ENCODE assay signal across 13 cellular contexts in genomic region chr2:197300139-197300538, GRCh38. TPM values are rescaled to one million over a fixed set of nuclear protein-coding genes. Genes with fewer than 3 reads are reported as not detected.
DNase-seq lines count a peak whose midpoint lies in the region; ATAC-seq, FAIRE-seq and TF ChIP-seq lines count a peak whose summit lies in the region.
"Had no signal": no experiment of that assay in that cellular context is flagged by ENCODE, and none has a peak within 500 bp of the region (broad histone marks: within the 10 kb centered on the region; RNA-seq: fewer than 3 reads in every experiment).

No MANE protein-coding gene starts in this region.

- 15% methylated on average over 2 of the region's 2 CpGs for WGBS in GM12878 (ENCODE audit: insufficient coverage, insufficient replicate concordance, low lambda C conversion rate, missing lambda C conversion rate)

- RAD21 ChIA-PET in GM12878 (lab: Charles Lee; ENCODE audit: unreplicated experiment): interaction anchor here (1.0 to 20.1 kb wide), 5 partner anchors 6 to 88 kb away, joined by 3 to 408 read pairs (median 4); partner anchors contain the start of gene ANKRD44

- no peak for ATAC-seq in PC-3
- no peak for ATAC-seq in GM12878
- ATAC-seq in natural killer cell treated with Interleukin-12 subunit alpha and Interleukin-12 subunit beta and Interleukin-15 and Interleukin-18, amount 100 ng/mL, for 72 hours: no peak
- no peak for ATAC-seq in sciatic nerve
- ATAC-seq in HG03571 (IDR thresholded peaks at IDR 0.05; ENCODE audit: unreplicated experiment): no peak

- H3K4me3 Mint-ChIP-seq in activated T-cell treated with anti-CD3 and anti-CD28 coated beads, Interleukin-2, amount 50 U/mL, for 24 hours: no peak overlapping the region
- peak overlapping the region; percentile 77 for H3K4me3 Mint-ChIP-seq in natural killer cell treated with Interleukin-12 subunit alpha and Interleukin-12 subunit beta and Interleukin-15 and Interleukin-18, amount 100 ng/mL, for 72 hours

- SMC1A ChIA-PET in GM12878 (lab: Charles Lee; ENCODE audit: uncharacterized antibody, unreplicated experiment): interaction anchor here (0.7 to 20.5 kb wide), 11 partner anchors 6 to 102 kb away, joined by 3 to 433 read pairs (median 6); no protein-coding TSS in a partner anchor

- H3K9me2 ChIP-seq in PC-3 (replicated peaks; ENCODE audit: low read length): no peaks in the 10 kb centered on the region

- DNase-seq in activated T-cell treated with anti-CD3 and anti-CD28 coated beads, Interleukin-2, amount 50 U/mL, for 24 hours: no peak
- DNase-seq in activated T-cell treated with anti-CD3 and anti-CD28 coated beads for 4 hours (no peak), PC-3 (peak; percentile 75), GM12878 (ENCODE audit: low read depth, low spot score) (no peak), sciatic nerve (ENCODE audit: low spot score) (no peak), superior temporal gyrus (ENCODE audit: extremely low spot score) (no peak)
- no peak for DNase-seq in natural killer cell treated with Interleukin-12 subunit alpha and Interleukin-12 subunit beta and Interleukin-15 and Interleukin-18, amount 100 ng/mL, for 72 hours (ENCODE audit: low spot score)
- DNase-seq: GF-D8, KBM-7, NCI-H1092 treated with DMSO at 0.1 percent for 48 hours, NCI-H2171, NCI-H82 had no signal

- POLR2A ChIA-PET in PC-3 (lab: Charles Lee; ENCODE audit: unreplicated experiment) (no interaction called here), GM12878 (lab: Charles Lee) (interaction anchor here (0.6 to 2.6 kb wide), 6 partner anchors 9 to 589 kb away, joined by 3 to 9 read pairs (median 5); no protein-coding TSS in a partner anchor)

- H3K27me3 ChIP-seq in PC-3 (ENCODE audit: low read length): no peaks in the 10 kb centered on the region
- no peaks in the 10 kb centered on the region for H3K27me3 ChIP-seq in GM12878 (replicated peaks in 1 of 2; ENCODE audit: control insufficient read depth in 2 of 2, insufficient read depth in 2 of 2, low read length in 1 of 2)

- H3K79me2 ChIP-seq in PC-3 (ENCODE audit: low read length): no peaks in the 10 kb centered on the region
- H3K79me2 ChIP-seq in GM12878 (ENCODE audit: control insufficient read depth, insufficient read depth, low read length): peaks cover 100% of the 10 kb centered on the region

- no peak overlapping the region for H3K9ac ChIP-seq in PC-3 (ENCODE audit: low read length)
- H3K9ac ChIP-seq in GM12878 (ENCODE audit: control insufficient read depth, insufficient read depth, low read length): no peak overlapping the region

- H4K20me1 ChIP-seq in PC-3 (ENCODE audit: low read length) (no peaks in the 10 kb centered on the region), GM12878 (ENCODE audit: control insufficient read depth, insufficient read depth) (no peaks in the 10 kb centered on the region)

- H3K4me3 ChIP-seq in PC-3 (ENCODE audit: low read length) (no peak overlapping the region), GM12878 (no peak overlapping the region)

- no peaks in the 10 kb centered on the region for H3K9me3 Mint-ChIP-seq in activated T-cell treated with anti-CD3 and anti-CD28 coated beads, Interleukin-2, amount 50 U/mL, for 24 hours
- peaks cover 7% of the 10 kb centered on the region for H3K9me3 Mint-ChIP-seq in natural killer cell treated with Interleukin-12 subunit alpha and Interleukin-12 subunit beta and Interleukin-15 and Interleukin-18, amount 100 ng/mL, for 72 hours

- TF ChIP-seq EP300 in GM12878 (IDR thresholded peaks at IDR 0.05; ENCODE audit: borderline replicate concordance in 1 of 2, control insufficient read depth in 1 of 2, low read depth in 2 of 2, low read length in 2 of 2): no peak

- no peaks in the 10 kb centered on the region for H3F3A ChIP-seq in PC-3 (ENCODE audit: low read length, unreplicated experiment)

- peaks cover 96% of the 10 kb centered on the region for H3K4me1 Mint-ChIP-seq in activated T-cell treated with anti-CD3 and anti-CD28 coated beads, Interleukin-2, amount 50 U/mL, for 24 hours (ENCODE audit: low read depth)
- H3K4me1 Mint-ChIP-seq in natural killer cell treated with Interleukin-12 subunit alpha and Interleukin-12 subunit beta and Interleukin-15 and Interleukin-18, amount 100 ng/mL, for 72 hours (ENCODE audit: low read depth in 2 of 2): peaks cover 75 to 90% of the 10 kb centered on the region in 2 donors

- intact Hi-C loops in PC-3 (cut with micrococcal nuclease): loop anchor here (10.0 kb wide), 2 partner anchors 165 to 285 kb away; no protein-coding TSS in a partner anchor
- intact Hi-C loops in GM12878 (cut with micrococcal nuclease; ENCODE audit: unreplicated experiment): loop anchor here (10.0 kb wide), 1 partner anchor 1125 kb away; the partner anchor contains the start of gene STK17B
- intact Hi-C loops in sciatic nerve (cut with DNase I): no loop called here

- H3K4me2 ChIP-seq in PC-3 (ENCODE audit: low read length) (no peak overlapping the region), GM12878 (ENCODE audit: control insufficient read depth, insufficient read depth) (peak overlapping the region; percentile 45)

- CTCF ChIA-PET in PC-3 (lab: Charles Lee) (no interaction called here), GM12878 (lab: Yijun Ruan, JAX) (interaction anchor here (1.1 to 1.2 kb wide), 2 partner anchors 11 to 88 kb away, joined by 3 read pairs; no protein-coding TSS in a partner anchor)

- no peak for TF ChIP-seq RAD21 in GM12878 (IDR thresholded peaks at IDR 0.05; ENCODE audit: insufficient read depth, low read depth, low read length)

- H3K27me3 Mint-ChIP-seq in activated T-cell treated with anti-CD3 and anti-CD28 coated beads, Interleukin-2, amount 50 U/mL, for 24 hours: no peaks in the 10 kb centered on the region
- H3K27me3 Mint-ChIP-seq in natural killer cell treated with Interleukin-12 subunit alpha and Interleukin-12 subunit beta and Interleukin-15 and Interleukin-18, amount 100 ng/mL, for 72 hours: no peaks in the 10 kb centered on the region

- H3K36me3 ChIP-seq in PC-3 (ENCODE audit: low read depth, low read length) (no peaks in the 10 kb centered on the region), GM12878 (ENCODE audit: control insufficient read depth in 2 of 2, insufficient read depth in 2 of 2, low read length in 1 of 2) (peaks cover 0 to 4% of the 10 kb centered on the region in 2 experiments; a peak in 1 of 4 replicates)

- H3K9me3 ChIP-seq in PC-3 (ENCODE audit: low read length): no peaks in the 10 kb centered on the region
- H3K9me3 ChIP-seq in GM12878 (replicated peaks; ENCODE audit: control insufficient read depth, insufficient read depth, low read length): no peaks in the 10 kb centered on the region; the same call in 1 of the 3 replicates

- H3K27ac ChIP-seq in PC-3 (ENCODE audit: low read length) (no peak overlapping the region), GM12878 (ENCODE audit: control insufficient read depth, insufficient read depth) (peak overlapping the region; percentile 35)

- H2AFZ ChIP-seq in PC-3 (ENCODE audit: low read length): no peak overlapping the region
- H2AFZ ChIP-seq in GM12878 (ENCODE audit: control insufficient read depth, low read depth, low read length): no peak overlapping the region

- TF ChIP-seq POLR2A in GM12878 (IDR thresholded peaks at IDR 0.05; ENCODE audit: low read depth, low read length): no peak

- no peak for FAIRE-seq in GM12878 (lab: Jason Lieb, UNC)

- H3K4me1 ChIP-seq in PC-3 (ENCODE audit: insufficient read depth, low read length) (peaks cover 24% of the 10 kb centered on the region), GM12878 (ENCODE audit: control insufficient read depth, insufficient read depth, low read length) (peaks cover 79% of the 10 kb centered on the region)

- peak overlapping the region; percentile 99 for H3K27ac Mint-ChIP-seq in activated T-cell treated with anti-CD3 and anti-CD28 coated beads, Interleukin-2, amount 50 U/mL, for 24 hours
- peak overlapping the region; percentile 99 to 100 for H3K27ac Mint-ChIP-seq in natural killer cell treated with Interleukin-12 subunit alpha and Interleukin-12 subunit beta and Interleukin-15 and Interleukin-18, amount 100 ng/mL, for 72 hours

- H3K36me3 Mint-ChIP-seq in activated T-cell treated with anti-CD3 and anti-CD28 coated beads, Interleukin-2, amount 50 U/mL, for 24 hours (ENCODE audit: low read depth): peaks cover 77% of the 10 kb centered on the region
- peaks cover 53% of the 10 kb centered on the region for H3K36me3 Mint-ChIP-seq in natural killer cell treated with Interleukin-12 subunit alpha and Interleukin-12 subunit beta and Interleukin-15 and Interleukin-18, amount 100 ng/mL, for 72 hours

- in situ Hi-C loops in GM12878 (cut with MboI): no loop called here

- no TSS peak for BruUV-seq in PC-3 (replicated peaks; lab: Mats Ljungman, UMichigan)
- no TSS peak for BruUV-seq in GM12878 (replicated peaks; lab: Mats Ljungman, UMichigan)

- TF ChIP-seq CTCF in PC-3 (conservative IDR thresholded peaks at IDR 0.05; ENCODE audit: low read depth, low read length): no peak
- TF ChIP-seq CTCF in GM12878 (IDR thresholded peaks at IDR 0.05 in 2 of 3, conservative IDR thresholded peaks at IDR 0.05 in 1 of 3; ENCODE audit: control insufficient read depth in 2 of 3, extremely low read depth in 1 of 3, insufficient read depth in 1 of 3, low read depth in 3 of 3, low read length in 3 of 3): no peak

TF ChIP-seq in GM12878, 131 proteins besides CTCF, POLR2A, EP300 and RAD21 (continues in another document):
- TF ChIP-seq ZNF207 (IDR thresholded peaks at IDR 0.05; ENCODE audit: borderline replicate concordance): no peak

RNA-seq across cellular contexts. Expression of gene ANKRD44, which starts 10.4 kb away (rescaled TPM):
- total RNA-seq in PC-3 (2014; rRNA removed): 2.4 and 28.7 TPM in 2 replicates
- 363 and 399 TPM in 2 replicates for total RNA-seq in GM12878 (2013; cell fraction: nucleolus; rRNA removed)
- 63.7 and 65.1 TPM in 2 replicates for total RNA-seq in GM12878 (2014; rRNA removed)
- total RNA-seq in GM12878 (2014; rRNA removed; fragmentation: Illumina TruSeq; extraction: Trizol): 62.5 and 68.9 TPM in 2 replicates
- 93.8 and 96.3 TPM in 2 replicates for total RNA-seq in GM12878 (2021)
- polyA plus RNA-seq in GM12878 (2011; ENCODE audit: low read depth): 31.8 TPM
- 96.4 and 99.1 TPM in 2 replicates for polyA plus RNA-seq in GM12878 (2011; rRNA removed)
- polyA plus RNA-seq in GM12878 (2011; cell fraction: cytosol; rRNA removed): 228 and 306 TPM in 2 replicates
- polyA plus RNA-seq in GM12878 (2011; cell fraction: nucleus; rRNA removed): 142 and 279 TPM in 2 replicates
- 26.9 and 39.0 TPM in 2 replicates for polyA plus RNA-seq in GM12878 (2012)
- polyA plus RNA-seq in GM12878 (2014; fragmentation: Illumina TruSeq; extraction: Trizol): 88.5 and 110 TPM in 2 replicates
- polyA plus RNA-seq in GM12878 (2014; fragmentation: Nextera tagmentation; extraction: Ambion mirVana): 10 to 100 TPM; 19.1 to 29.1 TPM
- 41.8 and 56.8 TPM in 2 replicates for polyA plus RNA-seq in GM12878 (2014; rRNA removed)
- polyA plus RNA-seq in GM12878 (2016; fragmentation: Nextera tagmentation; extraction: Ambion mirVana): 10 to 100 TPM; 34.8 to 38.6 TPM
- polyA minus RNA-seq in GM12878 (2011; rRNA and poly(A)+ RNA removed): 511 and 573 TPM in 2 replicates
- polyA minus RNA-seq in GM12878 (2011; cell fraction: cytosol; rRNA and poly(A)+ RNA removed): 75.6 and 115 TPM in 2 replicates
- 178 and 239 TPM in 2 replicates for polyA minus RNA-seq in GM12878 (2011; cell fraction: nucleus; rRNA and poly(A)+ RNA removed)
- total RNA-seq in natural killer cell treated with Interleukin-12 subunit alpha and Interleukin-12 subunit beta and Interleukin-15 and Interleukin-18, amount 100 ng/mL, for 72 hours: 100 to 1,000 TPM; 307 to 413 TPM
- 77.8 TPM for total RNA-seq in sciatic nerve
